Comparison of ENCODE assay signal across 8 cellular contexts in the genomic region with DNA sequence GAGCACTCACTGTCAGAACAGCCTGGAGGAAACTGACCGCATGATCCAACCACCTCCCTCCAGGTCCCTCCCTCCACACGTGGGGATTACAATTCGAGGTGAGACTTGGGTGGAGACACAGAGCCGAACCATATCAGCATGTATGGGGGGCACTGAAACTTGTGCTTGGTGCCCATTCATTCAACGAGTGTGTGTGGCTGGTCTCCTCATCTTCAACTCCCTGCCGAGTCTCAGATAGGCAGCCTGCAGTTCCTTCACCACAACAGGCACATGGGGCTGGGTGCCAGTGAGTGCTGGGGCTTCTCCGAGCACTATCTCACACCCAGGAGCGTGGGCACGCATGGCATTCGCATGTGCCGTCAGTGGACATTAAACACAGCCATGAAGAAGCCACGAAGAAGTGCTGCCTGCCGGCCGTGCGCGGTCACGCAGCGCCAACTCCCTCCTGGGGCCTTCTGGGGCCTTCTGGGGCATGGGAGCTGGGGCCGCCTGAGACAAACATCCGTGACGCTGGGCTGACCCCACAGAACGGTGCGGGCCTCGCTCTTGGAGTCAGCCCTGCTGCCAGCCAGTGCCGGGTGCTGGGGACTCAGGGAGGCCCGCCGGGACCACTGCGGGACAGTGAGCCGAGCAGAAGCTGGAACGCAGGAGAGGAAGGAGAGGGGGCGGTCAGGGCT. TPM values are rescaled to one million over a fixed set of nuclear protein-coding genes. Genes with fewer than 3 reads are reported as not detected.
DNase-seq lines count a peak whose midpoint lies in the region; ATAC-seq, FAIRE-seq and TF ChIP-seq lines count a peak whose summit lies in the region.

No MANE protein-coding gene starts in this region.

- H3K36me3 ChIP-seq in smooth muscle cell (ENCODE audit: low read depth) = no peaks in the 10 kb centered on the region

- no peaks in the 10 kb centered on the region for H3K27me3 Mint-ChIP-seq in T-helper 17 cell

- H3K27ac Mint-ChIP-seq in T-helper 17 cell = peak overlapping the region; percentile 88

- no peak overlapping the region for H3K4me3 ChIP-seq in A549
- peak overlapping the region; percentile 83 for H3K4me3 ChIP-seq in smooth muscle cell

- 75% methylated on average over 19 of the region's 31 CpGs for WGBS in A549 (ENCODE audit: missing lambda C conversion rate)
- WGBS in smooth muscle cell (ENCODE audit: low lambda C conversion rate) = 79% methylated on average over 31 of the region's 31 CpGs

- H3K79me2 ChIP-seq in smooth muscle cell (ENCODE audit: low read depth) = no peaks in the 10 kb centered on the region

- DNase-seq in A549 (ENCODE audit: low read depth in 1 of 2, low spot score in 1 of 2) (no peak), T-helper 17 cell (no peak), glomerular visceral epithelial cell (ENCODE audit: extremely low spot score) (peak; percentile 31), smooth muscle cell (lab: John Stamatoyannopoulos, UW; ENCODE audit: unreplicated experiment) (no peak), mucosa of gallbladder (ENCODE audit: low spot score) (no peak), NCI-H1417 (lab: John Stamatoyannopoulos, UW) (no peak), dermis blood vessel endothelial cell (no peak)

- no peaks in the 10 kb centered on the region for H3F3A ChIP-seq in smooth muscle cell (ENCODE audit: low read depth)

- no peak for TF ChIP-seq EP300 in A549 (IDR thresholded peaks at IDR 0.05)

- peak overlapping the region; percentile 60 for H3K9ac ChIP-seq in smooth muscle cell (ENCODE audit: low read depth)

- ATAC-seq in A549 (no peak), GM21447 (IDR thresholded peaks at IDR 0.05; ENCODE audit: unreplicated experiment) (peak; percentile 3), T-helper 17 cell (no peak)

- H3K36me3 Mint-ChIP-seq in T-helper 17 cell (ENCODE audit: low read depth) = no peaks in the 10 kb centered on the region

- peak overlapping the region; percentile 89 for H2AFZ ChIP-seq in smooth muscle cell (ENCODE audit: low read depth)

- H4K20me1 ChIP-seq in smooth muscle cell (ENCODE audit: low read depth) = no peaks in the 10 kb centered on the region

- POLR2A ChIA-PET in A549 (lab: Yijun Ruan, JAX) = interaction anchor here (1.1 to 1.2 kb wide), 3 partner anchors 25 to 50 kb away, joined by 4 to 6 read pairs (median 5); partner anchors contain the start of genes ARFRP1, GMEB2 and ZGPAT

- no peak for TF ChIP-seq RAD21 in A549 (conservative IDR thresholded peaks at IDR 0.05 in 1 of 2, IDR thresholded peaks at IDR 0.05 in 1 of 2)

- TF ChIP-seq POLR2A in A549 (IDR thresholded peaks at IDR 0.05; ENCODE audit: low read length) = no peak

- peaks cover 16% of the 10 kb centered on the region for H3K4me1 ChIP-seq in A549
- peaks cover 4% of the 10 kb centered on the region for H3K4me1 ChIP-seq in smooth muscle cell (ENCODE audit: low read depth)

- H3K4me1 Mint-ChIP-seq in T-helper 17 cell = peaks cover 28% of the 10 kb centered on the region

- CTCF ChIA-PET in A549 (lab: Yijun Ruan, JAX) = no interaction called here

- no peaks in the 10 kb centered on the region for H3K27me3 ChIP-seq in smooth muscle cell (ENCODE audit: low read depth)

- H3K4me2 ChIP-seq in A549 (0 out of 3 replicates have a peak overlapping the region, but pooled peaks have one; percentile 33), smooth muscle cell (peak overlapping the region; percentile 94)

- H3K9me3 ChIP-seq in A549 (no peaks in the 10 kb centered on the region), T-helper 17 cell (ENCODE audit: control insufficient read depth, low read length, poor library complexity, severe bottlenecking) (no peaks in the 10 kb centered on the region), smooth muscle cell (replicated peaks; ENCODE audit: low read depth) (no peaks in the 10 kb centered on the region)

- no peak for FAIRE-seq in A549 (lab: Jason Lieb, UNC)

- peak overlapping the region in 1 of 2 experiments; percentile 93; a peak in 4 of 6 replicates for H3K27ac ChIP-seq in A549
- H3K27ac ChIP-seq in smooth muscle cell (ENCODE audit: low read depth) = peak overlapping the region; percentile 3

- TF ChIP-seq CTCF in A549 (IDR thresholded peaks at IDR 0.05) (no peak), smooth muscle cell (IDR thresholded peaks at IDR 0.05; ENCODE audit: borderline replicate concordance, insufficient read depth, poor library complexity, severe bottlenecking) (no peak)

- H3K4me3 Mint-ChIP-seq in T-helper 17 cell = peak overlapping the region; percentile 96

TF ChIP-seq in A549, 52 proteins besides CTCF, POLR2A, EP300 and RAD21 (continues in another document):
- TF ChIP-seq FOXS1 (CRISPR knock-in tag; IDR thresholded peaks at IDR 0.05) = no peak
- TF ChIP-seq, protein P1, sequence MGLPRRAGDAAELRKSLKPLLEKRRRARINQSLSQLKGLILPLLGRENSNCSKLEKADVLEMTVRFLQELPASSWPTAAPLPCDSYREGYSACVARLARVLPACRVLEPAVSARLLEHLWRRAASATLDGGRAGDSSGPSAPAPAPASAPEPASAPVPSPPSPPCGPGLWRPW (IDR thresholded peaks at IDR 0.05) = no peak
- no peak for TF ChIP-seq ESRRA (IDR thresholded peaks at IDR 0.05; ENCODE audit: borderline replicate concordance, low read length)
- no peak for TF ChIP-seq CHD2 (IDR thresholded peaks at IDR 0.05; ENCODE audit: low read length, partially characterized antibody)
- no peak for TF ChIP-seq KDM5A (IDR thresholded peaks at IDR 0.05)
- TF ChIP-seq, protein P2, sequence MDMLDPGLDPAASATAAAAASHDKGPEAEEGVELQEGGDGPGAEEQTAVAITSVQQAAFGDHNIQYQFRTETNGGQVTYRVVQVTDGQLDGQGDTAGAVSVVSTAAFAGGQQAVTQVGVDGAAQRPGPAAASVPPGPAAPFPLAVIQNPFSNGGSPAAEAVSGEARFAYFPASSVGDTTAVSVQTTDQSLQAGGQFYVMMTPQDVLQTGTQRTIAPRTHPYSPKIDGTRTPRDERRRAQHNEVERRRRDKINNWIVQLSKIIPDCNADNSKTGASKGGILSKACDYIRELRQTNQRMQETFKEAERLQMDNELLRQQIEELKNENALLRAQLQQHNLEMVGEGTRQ (IDR thresholded peaks at IDR 0.05) = no peak
- no peak for TF ChIP-seq PHF8 (IDR thresholded peaks at IDR 0.05; ENCODE audit: borderline replicate concordance, low read depth)
- no peak for TF ChIP-seq RARB (CRISPR knock-in tag; IDR thresholded peaks at IDR 0.05)
- TF ChIP-seq, protein P3, sequence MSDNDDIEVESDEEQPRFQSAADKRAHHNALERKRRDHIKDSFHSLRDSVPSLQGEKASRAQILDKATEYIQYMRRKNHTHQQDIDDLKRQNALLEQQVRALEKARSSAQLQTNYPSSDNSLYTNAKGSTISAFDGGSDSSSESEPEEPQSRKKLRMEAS (IDR thresholded peaks at IDR 0.05) = no peak

RNA-seq across cellular contexts. Expression of gene RTEL1, which starts 0.7 kb away (rescaled TPM):
- polyA plus RNA-seq in A549 (2011; rRNA removed) (12.6 and 13.5 TPM in 2 replicates), A549 (2017; fragmentation: RNase III; extraction: RNeasy Plus Mini Kit Qiagen cat#74134 plus additional on column Dnase treatment) (10.7 to 11.6 TPM (median 11.3 TPM) in 3 replicates), smooth muscle cell (10.4 and 12.2 TPM in 2 replicates)
- 10.9 and 14.3 TPM in 2 replicates for polyA plus RNA-seq in A549 (2012; cell fraction: cytosol; rRNA removed)
- polyA plus RNA-seq in A549 (2012; cell fraction: nucleus; rRNA removed) = 87.2 and 98.4 TPM in 2 replicates
- polyA minus RNA-seq in A549 (2011; rRNA and poly(A)+ RNA removed) = 34.4 and 37.9 TPM in 2 replicates
- total RNA-seq in T-helper 17 cell (10 to 100 TPM; 30.7 to 35.0 TPM), smooth muscle cell (14.2 and 33.0 TPM in 2 replicates), mucosa of gallbladder (30.2 TPM), dermis blood vessel endothelial cell (13.4 and 17.9 TPM in 2 replicates)

RNA-seq across cellular contexts. Expression of gene STMN3, which starts 4.2 kb away (rescaled TPM):
- polyA plus RNA-seq in A549 (2011; rRNA removed) = 2.5 and 2.8 TPM in 2 replicates
- polyA plus RNA-seq in A549 (2012; cell fraction: cytosol; rRNA removed) = 9.2 and 14.4 TPM in 2 replicates
- polyA plus RNA-seq in A549 (2012; cell fraction: nucleus; rRNA removed) = 14.7 and 18.5 TPM in 2 replicates
- 3.2 to 5.0 TPM (median 3.8 TPM) in 3 replicates for polyA plus RNA-seq in A549 (2017; fragmentation: RNase III; extraction: RNeasy Plus Mini Kit Qiagen cat#74134 plus additional on column Dnase treatment)
- polyA minus RNA-seq in A549 (2011; rRNA and poly(A)+ RNA removed) = 1.6 and 2.9 TPM in 2 replicates
- 10 to 100 TPM; 51.0 to 67.4 TPM for total RNA-seq in T-helper 17 cell
- total RNA-seq in smooth muscle cell = 4.8 and 6.9 TPM in 2 replicates
- polyA plus RNA-seq in smooth muscle cell = 10.8 and 12.1 TPM in 2 replicates
- 11.1 TPM for total RNA-seq in mucosa of gallbladder
- 0.85 and 1.2 TPM in 2 replicates for total RNA-seq in dermis blood vessel endothelial cell

RNA-seq across cellular contexts. Expression of gene GMEB2, which starts 30.5 kb away (rescaled TPM):
- polyA plus RNA-seq in A549 (2011; rRNA removed) (6.6 and 6.8 TPM in 2 replicates), A549 (2017; fragmentation: RNase III; extraction: RNeasy Plus Mini Kit Qiagen cat#74134 plus additional on column Dnase treatment) (6.4 to 7.0 TPM (median 6.5 TPM) in 3 replicates), smooth muscle cell (11.3 and 14.4 TPM in 2 replicates)
- polyA plus RNA-seq in A549 (2012; cell fraction: cytosol; rRNA removed) = 7.4 and 10.6 TPM in 2 replicates
- polyA plus RNA-seq in A549 (2012; cell fraction: nucleus; rRNA removed) = 19.3 and 20.4 TPM in 2 replicates
- polyA minus RNA-seq in A549 (2011; rRNA and poly(A)+ RNA removed) = 5.8 and 7.0 TPM in 2 replicates
- total RNA-seq in T-helper 17 cell (10 to 100 TPM; 17.3 to 21.0 TPM), smooth muscle cell (8.9 and 9.7 TPM in 2 replicates), mucosa of gallbladder (12.1 TPM), dermis blood vessel endothelial cell (10.9 and 18.7 TPM in 2 replicates)

RNA-seq across cellular contexts. Expression of gene TNFRSF6B, which starts 39.1 kb away (rescaled TPM):
- polyA plus RNA-seq in A549 (2011; rRNA removed) (0.20 and 0.22 TPM in 2 replicates), A549 (2017; fragmentation: RNase III; extraction: RNeasy Plus Mini Kit Qiagen cat#74134 plus additional on column Dnase treatment) (0.63 to 0.69 TPM (median 0.66 TPM) in 3 replicates), smooth muscle cell (13.1 and 17.1 TPM in 2 replicates)
- polyA plus RNA-seq in A549 (2012; cell fraction: cytosol; rRNA removed) = 2.3 and 4.3 TPM in 2 replicates
- polyA plus RNA-seq in A549 (2012; cell fraction: nucleus; rRNA removed) = 16.7 and 55.0 TPM in 2 replicates
- not detected in 2 replicates for polyA minus RNA-seq in A549 (2011; rRNA and poly(A)+ RNA removed)
- total RNA-seq in T-helper 17 cell (not detected), smooth muscle cell (9.2 and 13.1 TPM in 2 replicates), mucosa of gallbladder (3.2 TPM), dermis blood vessel endothelial cell (16.8 and 22.0 TPM in 2 replicates)

RNA-seq across cellular contexts. Expression of gene ARFRP1, which starts 50.4 kb away (rescaled TPM):
- 14.1 and 25.1 TPM in 2 replicates for polyA plus RNA-seq in A549 (2011; rRNA removed)
- 50.5 and 52.7 TPM in 2 replicates for polyA plus RNA-seq in A549 (2012; cell fraction: cytosol; rRNA removed)
- 81.2 and 97.2 TPM in 2 replicates for polyA plus RNA-seq in A549 (2012; cell fraction: nucleus; rRNA removed)
- polyA plus RNA-seq in A549 (2017; fragmentation: RNase III; extraction: RNeasy Plus Mini Kit Qiagen cat#74134 plus additional on column Dnase treatment) = 29.7 to 33.2 TPM (median 31.1 TPM) in 3 replicates
- polyA minus RNA-seq in A549 (2011; rRNA and poly(A)+ RNA removed) = 14.8 TPM in 2 replicates
- 10 to 100 TPM; 44.0 to 53.2 TPM for total RNA-seq in T-helper 17 cell
- 11.8 and 27.4 TPM in 2 replicates for total RNA-seq in smooth muscle cell
- polyA plus RNA-seq in smooth muscle cell = 42.3 and 51.9 TPM in 2 replicates
- 52.2 TPM for total RNA-seq in mucosa of gallbladder
- 46.9 and 48.3 TPM in 2 replicates for total RNA-seq in dermis blood vessel endothelial cell
